In the genomic region with DNA sequence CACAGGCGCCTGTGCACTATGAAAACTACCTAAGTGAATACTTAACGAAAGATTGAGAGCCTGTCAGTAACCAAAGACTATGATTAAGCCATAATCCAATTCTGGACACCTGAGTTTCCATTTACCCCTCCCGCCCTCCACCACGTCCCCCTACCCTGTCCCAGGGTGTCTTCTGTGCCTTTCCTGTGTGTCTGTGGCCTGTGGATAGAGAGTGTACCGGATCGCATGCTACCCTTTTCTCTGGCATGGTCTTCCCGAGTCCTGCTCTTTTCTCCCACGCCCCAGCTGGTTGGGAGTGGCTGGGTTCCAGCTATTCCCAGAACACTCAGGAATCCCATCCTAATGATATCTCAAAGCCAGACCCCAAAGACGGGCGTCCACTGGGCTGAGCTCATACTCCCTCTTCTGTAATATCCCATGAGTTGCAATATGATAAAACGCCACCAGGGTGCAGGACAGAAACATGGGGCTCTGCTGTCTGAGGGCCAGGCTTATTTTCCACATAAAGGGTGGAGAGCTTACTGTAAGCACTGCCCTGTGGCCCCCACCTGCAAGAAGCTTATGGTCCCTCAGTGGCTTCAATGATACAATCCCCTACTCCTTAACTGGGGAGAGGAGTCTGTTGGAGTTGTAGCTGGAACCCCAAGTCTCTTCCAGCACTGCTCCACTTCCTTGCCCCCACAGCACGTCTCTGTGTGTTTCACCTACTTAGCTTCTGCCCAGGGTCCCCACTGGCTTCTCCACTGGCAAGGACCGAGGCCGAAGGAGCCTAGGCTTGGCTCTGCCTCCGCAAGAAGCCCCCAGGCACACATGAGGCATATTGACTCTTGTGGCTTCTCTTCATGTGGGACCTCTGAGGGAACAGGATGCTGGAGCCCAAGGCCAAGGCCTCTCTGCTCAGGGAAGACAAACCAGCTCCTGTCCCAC, we compare ENCODE assay signal across 9 cellular contexts. TPM values are rescaled to one million over a fixed set of nuclear protein-coding genes. Genes with fewer than 3 reads are reported as not detected.
DNase-seq lines count a peak whose midpoint lies in the region; ATAC-seq and TF ChIP-seq lines count a peak whose summit lies in the region.
"Had no signal": no experiment of that assay in that cellular context is flagged by ENCODE, and none has a peak within 500 bp of the region (broad histone marks: within the 10 kb centered on the region; RNA-seq: fewer than 3 reads in every experiment).

No MANE protein-coding gene starts in this region.

- peaks cover 44% of the 10 kb centered on the region for H3K27me3 Mint-ChIP-seq in activated CD4-positive, alpha-beta memory T cell treated with anti-CD3 and anti-CD28 coated beads for 36 hours
- H3K27me3 Mint-ChIP-seq in nephron progenitor cell (ENCODE audit: low read depth, poor library complexity) = peaks cover 84% of the 10 kb centered on the region

- peaks cover 12% of the 10 kb centered on the region for H3K4me1 Mint-ChIP-seq in activated CD4-positive, alpha-beta memory T cell treated with anti-CD3 and anti-CD28 coated beads for 36 hours (ENCODE audit: low read depth)
- peaks cover 47% of the 10 kb centered on the region for H3K4me1 Mint-ChIP-seq in nephron progenitor cell

- H3K27me3 ChIP-seq in esophagus muscularis mucosa = peaks cover 0 to 23% (median 3%) of the 10 kb centered on the region in 4 donors

- H3K36me3 Mint-ChIP-seq in activated CD4-positive, alpha-beta memory T cell treated with anti-CD3 and anti-CD28 coated beads for 36 hours = no peaks in the 10 kb centered on the region
- no peaks in the 10 kb centered on the region for H3K36me3 Mint-ChIP-seq in nephron progenitor cell (ENCODE audit: low read depth)

- no peaks in the 10 kb centered on the region for H3K36me3 ChIP-seq in esophagus muscularis mucosa

- peaks cover 19 to 26% (median 24%) of the 10 kb centered on the region in 4 donors for H3K4me1 ChIP-seq in esophagus muscularis mucosa

- TF ChIP-seq EP300 in esophagus muscularis mucosa (IDR thresholded peaks at IDR 0.05) = no peak

- H3K4me3 Mint-ChIP-seq in activated CD4-positive, alpha-beta memory T cell treated with anti-CD3 and anti-CD28 coated beads for 36 hours = no peak overlapping the region
- H3K4me3 Mint-ChIP-seq in nephron progenitor cell = no peak overlapping the region

- 54% methylated on average over 15 of the region's 15 CpGs for WGBS in esophagus muscularis mucosa

- DNase-seq in activated effector memory CD4-positive, alpha-beta T cell treated with anti-CD3 and anti-CD28 coated beads, Interleukin-2, amount 50 U/mL, for 16 hours = peak; percentile 71
- DNase-seq in activated effector memory CD4-positive, alpha-beta T cell treated with Interleukin-2 at 50 U/mL for 16 hours = no peak
- DNase-seq in NCI-H2227 (lab: John Stamatoyannopoulos, UW; ENCODE audit: unreplicated experiment) (peak; percentile 83), esophagus muscularis mucosa (ENCODE audit: extremely low spot score) (no peak), nephron progenitor cell (peak; percentile 64)
- DNase-seq in activated CD4-positive, alpha-beta memory T cell treated with anti-CD3 and anti-CD28 coated beads for 36 hours = peak; percentile 52

- no peaks in the 10 kb centered on the region for H3K9me3 ChIP-seq in esophagus muscularis mucosa

- CTCF ChIA-PET in activated CD4-positive, alpha-beta memory T cell treated with anti-CD3 and anti-CD28 coated beads for 36 hours (lab: Charles Lee) = interaction anchor here (0.5 to 5.2 kb wide), 32 partner anchors 9 to 448 kb away, joined by 3 to 137 read pairs (median 5); a partner anchor contains a TSS

- intact Hi-C loops in activated CD4-positive, alpha-beta memory T cell treated with anti-CD3 and anti-CD28 coated beads for 36 hours (cut with micrococcal nuclease) = loop anchor here (1.0 kb wide), 1 partner anchor 18 kb away; no protein-coding TSS in a partner anchor
- intact Hi-C loops in esophagus muscularis mucosa (cut with DNase I) = no loop called here

- H3K4me3 ChIP-seq in esophagus muscularis mucosa = no peak overlapping the region

- peak; percentile 65 to 84 (median 67) for TF ChIP-seq CTCF in esophagus muscularis mucosa (IDR thresholded peaks at IDR 0.05)
- peak; percentile 63 for TF ChIP-seq CTCF in nephron progenitor cell (IDR thresholded peaks at IDR 0.05)

- POLR2A ChIA-PET in activated CD4-positive, alpha-beta memory T cell treated with anti-CD3 and anti-CD28 coated beads for 36 hours (lab: Charles Lee) = interaction anchor here (1.0 kb wide), 1 partner anchor 17 kb away, joined by 3 read pairs; no protein-coding TSS in a partner anchor

- ATAC-seq in HG02885 (IDR thresholded peaks at IDR 0.05; ENCODE audit: poor library complexity, unreplicated experiment) (peak; percentile 64), GM19395 (IDR thresholded peaks at IDR 0.05; ENCODE audit: unreplicated experiment) (no peak)

- H3K9me3 Mint-ChIP-seq in activated CD4-positive, alpha-beta memory T cell treated with anti-CD3 and anti-CD28 coated beads for 36 hours = no peaks in the 10 kb centered on the region
- no peaks in the 10 kb centered on the region for H3K9me3 Mint-ChIP-seq in nephron progenitor cell

- no peak for TF ChIP-seq POLR2A in esophagus muscularis mucosa (IDR thresholded peaks at IDR 0.05; ENCODE audit: low read depth)

- H3K27ac ChIP-seq in esophagus muscularis mucosa (replicated peaks in 1 of 4) = no peak overlapping the region

- H3K27ac Mint-ChIP-seq in activated CD4-positive, alpha-beta memory T cell treated with anti-CD3 and anti-CD28 coated beads for 36 hours = no peak overlapping the region
- no peak overlapping the region for H3K27ac Mint-ChIP-seq in nephron progenitor cell

RNA-seq across cellular contexts. Expression of a gene that starts 17.6 kb away (rescaled TPM):
- total RNA-seq in activated CD4-positive, alpha-beta memory T cell treated with anti-CD3 and anti-CD28 coated beads for 36 hours = not detected
- not detected for total RNA-seq in esophagus muscularis mucosa
- total RNA-seq: temporal lobe had no signal

RNA-seq across cellular contexts. Expression of a gene that starts 24.2 kb away (rescaled TPM):
- not detected for total RNA-seq in activated CD4-positive, alpha-beta memory T cell treated with anti-CD3 and anti-CD28 coated beads for 36 hours
- not detected for total RNA-seq in esophagus muscularis mucosa

RNA-seq across cellular contexts. Expression of a gene that starts 53.7 kb away (rescaled TPM):
- 10 to 100 TPM; 22.7 to 25.7 TPM for total RNA-seq in activated CD4-positive, alpha-beta memory T cell treated with anti-CD3 and anti-CD28 coated beads for 36 hours
- total RNA-seq in esophagus muscularis mucosa = 10 to 100 TPM; 26.2 to 43.5 (median 35.3) TPM

Comparison
In these comparisons a context has a peak if more than half of its experiments do, and no peak if none do; other contexts are left out.
1. DNase-seq: peak in activated effector memory CD4-positive, alpha-beta T cell treated with anti-CD3 and anti-CD28 coated beads, Interleukin-2, amount 50 U/mL, for 16 hours (single experiment), NCI-H2227 (single experiment), activated CD4-positive, alpha-beta memory T cell treated with anti-CD3 and anti-CD28 coated beads for 36 hours (single experiment) and nephron progenitor cell (single experiment); none in activated effector memory CD4-positive, alpha-beta T cell treated with Interleukin-2 at 50 U/mL for 16 hours (single experiment) and esophagus muscularis mucosa (single experiment).